ENCODE assay signal across 16 cellular contexts in genomic region chr18:62658028-62658427, GRCh38. TPM values are rescaled to one million over a fixed set of nuclear protein-coding genes. Genes with fewer than 3 reads are reported as not detected.
DNase-seq lines count a peak whose midpoint lies in the region; ATAC-seq, FAIRE-seq and TF ChIP-seq lines count a peak whose summit lies in the region.
"Had no signal": no experiment of that assay in that cellular context is flagged by ENCODE, and none has a peak within 500 bp of the region (broad histone marks: within the 10 kb centered on the region; RNA-seq: fewer than 3 reads in every experiment).

No MANE protein-coding gene starts in this region.

- no peak for TF ChIP-seq EP300 in K562 (IDR thresholded peaks at IDR 0.05; ENCODE audit: low read length)

- in situ Hi-C loops in K562 (cut with MboI), result loop anchor here (10.0 kb wide), 1 partner anchor 307 kb away; no protein-coding TSS in a partner anchor

- BruUV-seq in HCT116 (replicated peaks; lab: Mats Ljungman, UMichigan) (no TSS peak), K562 (replicated peaks; lab: Mats Ljungman, UMichigan) (no TSS peak)

- peak overlapping the region; percentile 41 for H2AFZ ChIP-seq in HCT116 (ENCODE audit: low read depth, low read length, poor library complexity, severe bottlenecking)
- H2AFZ ChIP-seq in Loucy (ENCODE audit: low read length), result peak overlapping the region; percentile 80; the same call in 1 of the 2 replicates
- peak overlapping the region; percentile 77 for H2AFZ ChIP-seq in K562 (ENCODE audit: low read depth, low read length)
- H2AFZ ChIP-seq in neuron (ENCODE audit: low read depth, low read length), result peak overlapping the region; percentile 14

- no peak for TF ChIP-seq RAD21 in HCT116 (IDR thresholded peaks at IDR 0.05; ENCODE audit: low read depth)
- no peak for TF ChIP-seq RAD21 in K562 (CRISPR knock-in tag; conservative IDR thresholded peaks at IDR 0.05 in 1 of 2, IDR thresholded peaks at IDR 0.05 in 1 of 2)

- no peaks in the 10 kb centered on the region for H3K36me3 ChIP-seq in HCT116 (ENCODE audit: control insufficient read depth in 1 of 2, insufficient read depth in 2 of 2, low read length in 2 of 2)
- H3K36me3 ChIP-seq in Loucy (ENCODE audit: insufficient read depth, low read length), result no peaks in the 10 kb centered on the region
- no peaks in the 10 kb centered on the region for H3K36me3 ChIP-seq in K562 (ENCODE audit: control insufficient read depth, insufficient read depth, low read length)
- H3K36me3 ChIP-seq in neuron (ENCODE audit: insufficient read depth, low read length), result no peaks in the 10 kb centered on the region

- RAD21 ChIA-PET in HCT116 (lab: Charles Lee; ENCODE audit: low non-redundant PET in 1 of 2, low total read pairs in 2 of 2, uncharacterized antibody in 2 of 2, unreplicated experiment in 2 of 2), result no interaction called here

- H4K20me1 ChIP-seq in HCT116 (ENCODE audit: insufficient read depth) (no peaks in the 10 kb centered on the region), Loucy (ENCODE audit: insufficient read depth, low read length, poor library complexity, severe bottlenecking) (no peaks in the 10 kb centered on the region), K562 (replicated peaks; ENCODE audit: control insufficient read depth, insufficient read depth, low read length) (no peaks in the 10 kb centered on the region)

- WGBS in K562 (ENCODE audit: insufficient coverage, low coverage, missing lambda C conversion rate), result 86% methylated on average over 1 of the region's 1 CpG

- intact Hi-C loops in HCT116 (cut with micrococcal nuclease) (no loop called here), K562 (cut with micrococcal nuclease) (no loop called here)

- H3K9me2 ChIP-seq in HCT116 (ENCODE audit: insufficient read depth) (no peaks in the 10 kb centered on the region), Loucy (replicated peaks; ENCODE audit: low read depth, low read length) (no peaks in the 10 kb centered on the region)

- no peaks in the 10 kb centered on the region for H3K9me3 ChIP-seq in HCT116 (ENCODE audit: control insufficient read depth in 1 of 2, insufficient read depth in 1 of 2, low read depth in 1 of 2, low read length in 2 of 2)
- H3K9me3 ChIP-seq in Loucy (ENCODE audit: insufficient read depth, low read depth, low read length), result no peaks in the 10 kb centered on the region
- H3K9me3 ChIP-seq in K562 (replicated peaks; ENCODE audit: control insufficient read depth, insufficient read depth, low read depth, low read length), result no peaks in the 10 kb centered on the region
- no peaks in the 10 kb centered on the region for H3K9me3 ChIP-seq in neuron (ENCODE audit: low read length)
- H3K9me3 ChIP-seq: A549, Caco-2 had no signal

- H3K27me3 ChIP-seq in HCT116 (ENCODE audit: insufficient read depth, low read length) (no peaks in the 10 kb centered on the region), Loucy (ENCODE audit: insufficient read depth, low read length, poor library complexity, severe bottlenecking) (no peaks in the 10 kb centered on the region), K562 (ENCODE audit: control insufficient read depth in 2 of 2, insufficient read depth in 2 of 2, low read length in 2 of 2) (no peaks in the 10 kb centered on the region), neuron (ENCODE audit: insufficient read depth, low read length) (no peaks in the 10 kb centered on the region)

- no peaks in the 10 kb centered on the region for H3F3A ChIP-seq in Loucy (ENCODE audit: low read depth)

- TF ChIP-seq CTCF in HCT116 (IDR thresholded peaks at IDR 0.05 in 2 of 3, conservative IDR thresholded peaks at IDR 0.05 in 1 of 3; ENCODE audit: borderline replicate concordance in 1 of 3, insufficient read depth in 1 of 3, low read depth in 2 of 3, low read length in 2 of 3) (no peak), Loucy (conservative IDR thresholded peaks at IDR 0.05; ENCODE audit: low read length) (no peak), K562 (IDR thresholded peaks at IDR 0.05 in 2 of 3, conservative IDR thresholded peaks at IDR 0.05 in 1 of 3; ENCODE audit: insufficient read depth in 2 of 3, low read depth in 1 of 3, low read length in 3 of 3) (no peak)

- TF ChIP-seq POLR2A in HCT116 (IDR thresholded peaks at IDR 0.05; ENCODE audit: borderline replicate concordance, extremely low read depth, insufficient read depth, insufficient read length), result no peak
- no peak for TF ChIP-seq POLR2A in K562 (conservative IDR thresholded peaks at IDR 0.05)

- H3K4me3 ChIP-seq in HCT116 (replicated peaks in 1 of 2; ENCODE audit: low read depth in 1 of 2, low read length in 2 of 2), result no peak overlapping the region
- H3K4me3 ChIP-seq in Loucy (ENCODE audit: low read length, poor library complexity, severe bottlenecking), result no peak overlapping the region
- no peak overlapping the region for H3K4me3 ChIP-seq in K562
- H3K4me3 ChIP-seq in neuron (ENCODE audit: low read length), result no peak overlapping the region
- H3K4me3 ChIP-seq: A549 had no signal

- FAIRE-seq in K562 (lab: Jason Lieb, UNC), result no peak
- FAIRE-seq: A549, GM12892, H54 had no signal

- H3K27ac ChIP-seq in HCT116 (ENCODE audit: low read depth, low read length) (no peak overlapping the region), K562 (ENCODE audit: extremely low read depth, low read depth, low read length) (no peak overlapping the region)
- H3K27ac ChIP-seq: A549, HL-60 had no signal

- DNase-seq in HCT116 (ENCODE audit: low read depth, low spot score), result no peak
- peak in 2 of 4 experiments; percentile 17 to 21 for DNase-seq in K562 (ENCODE audit: extremely low read depth in 1 of 4, low spot score in 3 of 4)
- DNase-seq in central memory CD4-positive, alpha-beta T cell, result no peak
- DNase-seq in activated gamma-delta T cell treated with Interleukin-2 at 50 U/mL for 16 hours, result no peak
- DNase-seq in COR-L47 (lab: John Stamatoyannopoulos, UW), result no peak
- DNase-seq: Caco-2; CD8-positive, alpha-beta T cell; DND-41; GDM1; KG1 had no signal

- ATAC-seq in HCT116, result no peak
- no peak for ATAC-seq in K562
- ATAC-seq: A549; CD8-positive, alpha-beta T cell had no signal

- H3K9ac ChIP-seq in HCT116 (ENCODE audit: low read length) (no peak overlapping the region), Loucy (ENCODE audit: low read depth, low read length, poor library complexity, severe bottlenecking) (no peak overlapping the region), K562 (ENCODE audit: insufficient read depth in 1 of 2, low read depth in 2 of 2, low read length in 2 of 2) (no peak overlapping the region)

- H3K9me1 ChIP-seq in K562 (ENCODE audit: control insufficient read depth, insufficient read depth, low read length), result no peaks in the 10 kb centered on the region

- H3K4me2 ChIP-seq in HCT116 (ENCODE audit: low read length) (no peak overlapping the region), Loucy (ENCODE audit: low read depth, low read length, poor library complexity, severe bottlenecking) (no peak overlapping the region), K562 (ENCODE audit: insufficient read depth, low read length) (no peak overlapping the region)
- H3K4me2 ChIP-seq: A549 had no signal

- POLR2A ChIA-PET in HCT116 (lab: Charles Lee), result no interaction called here
- POLR2A ChIA-PET in K562 (lab: Yijun Ruan, JAX), result no interaction called here

- H3K79me2 ChIP-seq in HCT116 (ENCODE audit: insufficient read depth, low read length) (no peaks in the 10 kb centered on the region), Loucy (ENCODE audit: insufficient read depth, low read length) (no peaks in the 10 kb centered on the region), K562 (ENCODE audit: control insufficient read depth, insufficient read depth, low read length) (no peaks in the 10 kb centered on the region)

- CTCF ChIA-PET in HCT116 (lab: Charles Lee) (interaction anchor here (1.5 kb wide), 1 partner anchor 20 kb away, joined by 4 read pairs; no protein-coding TSS in a partner anchor), K562 (lab: Yijun Ruan, JAX; ENCODE audit: low intra/inter-chr PET ratio) (no interaction called here)

- no peaks in the 10 kb centered on the region for H3K4me1 ChIP-seq in HCT116 (ENCODE audit: control insufficient read depth in 1 of 2, insufficient read depth in 2 of 2, low read length in 2 of 2)
- no peaks in the 10 kb centered on the region for H3K4me1 ChIP-seq in Loucy (ENCODE audit: insufficient read depth, low read length, poor library complexity, severe bottlenecking)
- no peaks in the 10 kb centered on the region; a peak in 2 of 5 replicates for H3K4me1 ChIP-seq in K562 (replicated peaks in 1 of 2; ENCODE audit: control insufficient read depth in 2 of 2, insufficient read depth in 2 of 2, low read length in 2 of 2)
- H3K4me1 ChIP-seq in neuron (ENCODE audit: insufficient read depth, low read length), result no peaks in the 10 kb centered on the region
- H3K4me1 ChIP-seq: A549, Caco-2 had no signal

TF ChIP-seq in HCT116, 20 proteins besides CTCF, POLR2A, EP300 and RAD21 (continues in another document):
- no peak for TF ChIP-seq SP1 (IDR thresholded peaks at IDR 0.05; ENCODE audit: low read depth)

TF ChIP-seq in K562, 482 proteins besides CTCF, POLR2A, EP300 and RAD21 (continues in another document):
- TF ChIP-seq L3MBTL2 (IDR thresholded peaks at IDR 0.05) (no peak), EGR1 (conservative IDR thresholded peaks at IDR 0.05) (no peak), MAX (CRISPR knock-in tag; IDR thresholded peaks at IDR 0.05) (no peak), ZNF124 (CRISPR knock-in tag; IDR thresholded peaks at IDR 0.05) (no peak), EHMT2 (IDR thresholded peaks at IDR 0.05) (0 out of 2 replicates have a peak, but pooled peaks have one; percentile 14)

RNA-seq across cellular contexts. Expression of gene PHLPP1, which starts 57.3 kb away (rescaled TPM):
- total RNA-seq in HCT116 (2021; ENCODE audit: unreplicated experiment) (14.7 TPM), K562 (2014; rRNA removed) (4.9 and 5.8 TPM in 2 replicates), K562 (2014; rRNA removed; fragmentation: Illumina TruSeq; extraction: Trizol) (4.5 and 4.6 TPM in 2 replicates), K562 (2015; rRNA removed; fragmentation: Illumina TruSeq; extraction: Trizol) (4.5 and 5.9 TPM in 2 replicates), K562 (2021) (7.6 and 9.0 TPM in 2 replicates)
- 6.7 TPM in 2 replicates for polyA plus RNA-seq in HCT116 (2012)
- total RNA-seq in K562 (2011; cell fraction: chromatin; rRNA removed; ENCODE audit: low replicate concordance), result 30.9 and 39.4 TPM in 2 replicates
- total RNA-seq in K562 (2011; cell fraction: nucleolus; rRNA removed), result 13.0 and 15.7 TPM in 2 replicates
- total RNA-seq in K562 (2011; cell fraction: nucleoplasm; rRNA removed), result 12.4 and 12.5 TPM in 2 replicates
- polyA plus RNA-seq in K562 (2011; rRNA removed) (3.4 and 6.0 TPM in 2 replicates), K562 (2014; fragmentation: Illumina TruSeq; extraction: Trizol) (4.8 and 7.2 TPM in 2 replicates), K562 (2014; fragmentation: Nextera tagmentation; extraction: Ambion mirVana) (under 1 TPM; 0.56 TPM), K562 (2014; rRNA removed) (2.6 and 2.8 TPM in 2 replicates)
- 3.4 and 4.6 TPM in 2 replicates for polyA plus RNA-seq in K562 (2011; cell fraction: cytosol; rRNA removed)
- 5.6 and 7.3 TPM in 2 replicates for polyA plus RNA-seq in K562 (2011; cell fraction: nucleus; rRNA removed)
- 5.3 and 5.6 TPM in 2 replicates for polyA plus RNA-seq in K562 (2012)
- 20.7 and 42.8 TPM in 2 replicates for polyA minus RNA-seq in K562 (2011; rRNA and poly(A)+ RNA removed)
- polyA minus RNA-seq in K562 (2011; cell fraction: cytosol; rRNA and poly(A)+ RNA removed), result 11.4 and 14.5 TPM in 2 replicates
- 10.1 and 27.2 TPM in 2 replicates for polyA minus RNA-seq in K562 (2011; cell fraction: nucleus; rRNA and poly(A)+ RNA removed)

Comparison
In these comparisons a context has a peak if more than half of its experiments do, and no peak if none do; other contexts are left out.
1. H2AFZ ChIP-seq: peak in every context shown above with its lines; median percentile 80 in Loucy; 77 in K562; 41 in HCT116; 14 in neuron.